8 cellular contexts compared by ENCODE assay signal in genomic region chr7:99141334-99141733, GRCh38. TPM values are rescaled to one million over a fixed set of nuclear protein-coding genes. Genes with fewer than 3 reads are reported as not detected.
DNase-seq lines count a peak whose midpoint lies in the region; ATAC-seq, FAIRE-seq and TF ChIP-seq lines count a peak whose summit lies in the region.

No MANE protein-coding gene starts in this region.

- no peak overlapping the region for H2AFZ ChIP-seq in endothelial cell of umbilical vein (ENCODE audit: low read depth, low read length)

- BruUV-seq in endothelial cell of umbilical vein (replicated peaks; lab: Mats Ljungman, UMichigan) = no TSS peak

- TF ChIP-seq CTCF in RWPE2 (IDR thresholded peaks at IDR 0.05; ENCODE audit: poor library complexity, severe bottlenecking) (no peak), endothelial cell of umbilical vein (IDR thresholded peaks at IDR 0.05; ENCODE audit: extremely low read depth in 1 of 2, insufficient read depth in 1 of 2, low read depth in 1 of 2, low read length in 2 of 2) (no peak), neutrophil (IDR thresholded peaks at IDR 0.05) (no peak)

- TF ChIP-seq POLR2A in endothelial cell of umbilical vein (IDR thresholded peaks at IDR 0.05; ENCODE audit: low read depth, low read length) = no peak

- H4K20me1 ChIP-seq in BLaER1 treated with 17β-estradiol and CSF1 and Interleukin-3, amounts not matched to agents 10 nM and 100 nM = peaks cover 44 to 67% (median 60%) of the 10 kb centered on the region in 11 experiments; a peak in 20 of 22 replicates
- H4K20me1 ChIP-seq in endothelial cell of umbilical vein (replicated peaks; ENCODE audit: control insufficient read depth, extremely low read depth, insufficient read depth, low read length) = peaks cover 22% of the 10 kb centered on the region

- peak overlapping the region in 5 of 11 experiments; percentile 12 to 69 (median 56); a peak in 8 of 22 replicates for H3K27ac ChIP-seq in BLaER1 treated with 17β-estradiol and CSF1 and Interleukin-3, amounts not matched to agents 10 nM and 100 nM
- peak overlapping the region; percentile 91 for H3K27ac ChIP-seq in RWPE2 (ENCODE audit: poor library complexity, severe bottlenecking)
- no peak overlapping the region for H3K27ac ChIP-seq in endothelial cell of umbilical vein (ENCODE audit: insufficient read depth, low read depth, low read length)
- H3K27ac ChIP-seq in neutrophil = peak overlapping the region; percentile 95

- dilution Hi-C loops in endothelial cell of umbilical vein (cut with MboI; ENCODE audit: extremely low pct_ligation_motif_present, low sequenced_read_pairs) = no loop called here

- ATAC-seq in RWPE2 (ENCODE audit: low read depth) (no peak), HG02623 (IDR thresholded peaks at IDR 0.05; ENCODE audit: unreplicated experiment) (no peak)

- FAIRE-seq in endothelial cell of umbilical vein (lab: Jason Lieb, UNC) = no peak

- peak overlapping the region in 5 of 11 experiments; percentile 2 to 35 (median 8); a peak in 6 of 22 replicates for H3K9ac ChIP-seq in BLaER1 treated with 17β-estradiol and CSF1 and Interleukin-3, amounts not matched to agents 10 nM and 100 nM
- peak overlapping the region; percentile 74 for H3K9ac ChIP-seq in endothelial cell of umbilical vein (replicated peaks; ENCODE audit: extremely low read depth, insufficient read depth, low read length)

- H3K4me1 ChIP-seq in BLaER1 treated with 17β-estradiol and CSF1 and Interleukin-3, amounts not matched to agents 10 nM and 100 nM = peaks cover 39 to 67% (median 57%) of the 10 kb centered on the region in 10 experiments
- H3K4me1 ChIP-seq in RWPE2 (ENCODE audit: insufficient read depth, poor library complexity, severe bottlenecking) (peaks cover 28% of the 10 kb centered on the region), endothelial cell of umbilical vein (ENCODE audit: control insufficient read depth, extremely low read depth, insufficient read depth, low read length) (peaks cover 25% of the 10 kb centered on the region), neutrophil (ENCODE audit: control insufficient read depth in 1 of 2, insufficient read depth in 1 of 2, low read depth in 1 of 2, low read length in 1 of 2) (peaks cover 24 to 33% of the 10 kb centered on the region in 2 experiments)

- no peaks in the 10 kb centered on the region for H3K9me1 ChIP-seq in endothelial cell of umbilical vein (replicated peaks; ENCODE audit: control insufficient read depth, extremely low read depth, insufficient read depth, low read length)

- no peak for DNase-seq in RWPE2 (ENCODE audit: low spot score)
- DNase-seq in endothelial cell of umbilical vein (ENCODE audit: low read depth, low spot score) = no peak
- DNase-seq in NCI-H524 treated with DMSO at 0.1 percent for 48 hours (lab: John Stamatoyannopoulos, UW) = no peak
- DNase-seq in NCI-H82 (lab: John Stamatoyannopoulos, UW) = no peak
- DNase-seq in SKM-1 treated with dmso at 0.1 percent for 144 hours (lab: John Stamatoyannopoulos, UW; ENCODE audit: unreplicated experiment) = no peak

- CTCF ChIA-PET in endothelial cell of umbilical vein (lab: Charles Lee) = no interaction called here

- POLR2A ChIA-PET in endothelial cell of umbilical vein (lab: Charles Lee) = interaction anchor here (0.6 kb wide), 1 partner anchor 19 kb away, joined by 5 read pairs; no protein-coding TSS in a partner anchor

- peak overlapping the region in 7 of 10 experiments; percentile 1 to 55 (median 18); a peak in 7 of 20 replicates for H3K4me3 ChIP-seq in BLaER1 treated with 17β-estradiol and CSF1 and Interleukin-3, amounts not matched to agents 10 nM and 100 nM
- H3K4me3 ChIP-seq in RWPE2 (ENCODE audit: severe bottlenecking) (peak overlapping the region; percentile 31), endothelial cell of umbilical vein (replicated peaks in 1 of 3; ENCODE audit: insufficient read depth in 1 of 3, low read depth in 1 of 3, low read length in 3 of 3) (peak overlapping the region in 2 of 3 experiments; percentile 80 to 83), neutrophil (ENCODE audit: low read depth in 1 of 2, low read length in 1 of 2) (no peak overlapping the region)

- peaks cover 0 to 21% (median 11%) of the 10 kb centered on the region in 11 experiments; a peak in 12 of 22 replicates for H3K36me3 ChIP-seq in BLaER1 treated with 17β-estradiol and CSF1 and Interleukin-3, amounts not matched to agents 10 nM and 100 nM
- H3K36me3 ChIP-seq in RWPE2 (ENCODE audit: low read depth) (no peaks in the 10 kb centered on the region), endothelial cell of umbilical vein (ENCODE audit: control insufficient read depth in 2 of 2, extremely low read depth in 1 of 2, insufficient read depth in 2 of 2, low read length in 2 of 2) (no peaks in the 10 kb centered on the region), neutrophil (no peaks in the 10 kb centered on the region)

- peaks cover 0 to 8% (median 0%) of the 10 kb centered on the region in 11 experiments; a peak in 3 of 22 replicates for H3K9me3 ChIP-seq in BLaER1 treated with 17β-estradiol and CSF1 and Interleukin-3, amounts not matched to agents 10 nM and 100 nM (replicated peaks in 1 of 11)
- H3K9me3 ChIP-seq in RWPE2 (ENCODE audit: severe bottlenecking) (no peaks in the 10 kb centered on the region), endothelial cell of umbilical vein (replicated peaks; ENCODE audit: control insufficient read depth, insufficient read depth, low read length) (no peaks in the 10 kb centered on the region), neutrophil (no peaks in the 10 kb centered on the region)

- H3K4me2 ChIP-seq in BLaER1 treated with 17β-estradiol and CSF1 and Interleukin-3, amounts not matched to agents 10 nM and 100 nM = peak overlapping the region; percentile 47 to 79 (median 66); a peak in 21 of 22 replicates
- peak overlapping the region; percentile 98 for H3K4me2 ChIP-seq in endothelial cell of umbilical vein (ENCODE audit: insufficient read depth, low read length)

- H3K27me3 ChIP-seq in BLaER1 treated with 17β-estradiol and CSF1 and Interleukin-3, amounts not matched to agents 10 nM and 100 nM = no peaks in the 10 kb centered on the region
- H3K27me3 ChIP-seq in RWPE2 (ENCODE audit: insufficient read depth, poor library complexity, severe bottlenecking) (no peaks in the 10 kb centered on the region), endothelial cell of umbilical vein (ENCODE audit: control insufficient read depth in 2 of 2, insufficient read depth in 2 of 2, low read length in 2 of 2) (no peaks in the 10 kb centered on the region), neutrophil (no peaks in the 10 kb centered on the region)

- intact Hi-C loops in endothelial cell of umbilical vein (cut with micrococcal nuclease) = loop anchor here (5.0 kb wide), 2 partner anchors 59 to 131 kb away; partner anchors contain the start of gene MYH16

- H3K79me2 ChIP-seq in endothelial cell of umbilical vein (ENCODE audit: control insufficient read depth, insufficient read depth, low read length) = peaks cover 57% of the 10 kb centered on the region

TF ChIP-seq in endothelial cell of umbilical vein, 7 proteins besides CTCF, POLR2A, EP300 and RAD21:
- no peak for TF ChIP-seq GATA2 (IDR thresholded peaks at IDR 0.05; ENCODE audit: insufficient read depth, insufficient read length, low read depth, low read length)
- TF ChIP-seq JUN (IDR thresholded peaks at IDR 0.05; ENCODE audit: borderline replicate concordance, insufficient read depth, insufficient read length, low read depth) = no peak
- TF ChIP-seq MYC (IDR thresholded peaks at IDR 0.05; ENCODE audit: low read depth, low read length) = no peak
- no peak for TF ChIP-seq FOS (IDR thresholded peaks at IDR 0.05; ENCODE audit: borderline replicate concordance, insufficient read depth, low read length)
- TF ChIP-seq POLR2AphosphoS5 (IDR thresholded peaks at IDR 0.05; ENCODE audit: insufficient read depth, low read depth, low read length) = no peak

RNA-seq across cellular contexts. Expression of gene SMURF1, which starts 2.6 kb away (rescaled TPM):
- 22.3 and 22.8 TPM in 2 replicates for total RNA-seq in endothelial cell of umbilical vein
- 9.6 and 11.5 TPM in 2 replicates for polyA plus RNA-seq in endothelial cell of umbilical vein
- 10.9 and 12.2 TPM in 2 replicates for polyA plus RNA-seq in endothelial cell of umbilical vein (2011; cell fraction: cytosol; rRNA removed)
- polyA plus RNA-seq in endothelial cell of umbilical vein (2011; cell fraction: nucleus; rRNA removed) = 40.7 and 46.5 TPM in 2 replicates
- polyA plus RNA-seq in endothelial cell of umbilical vein (2012) = 15.3 and 16.8 TPM in 2 replicates
- polyA minus RNA-seq in endothelial cell of umbilical vein = 16.2 and 18.4 TPM in 2 replicates
- polyA minus RNA-seq in endothelial cell of umbilical vein (2011; cell fraction: cytosol; rRNA and poly(A)+ RNA removed) = 6.3 TPM
- polyA minus RNA-seq in endothelial cell of umbilical vein (2011; cell fraction: nucleus; rRNA and poly(A)+ RNA removed) = 26.8 and 32.5 TPM in 2 replicates

Comparison
In these comparisons a context has a peak if more than half of its experiments do, and no peak if none do; other contexts are left out.
1. H3K4me3 ChIP-seq: peak in BLaER1 treated with 17β-estradiol and CSF1 and Interleukin-3, amounts not matched to agents 10 nM and 100 nM (7 of 10), RWPE2 (single experiment) and endothelial cell of umbilical vein (2 of 3); none in neutrophil (0 of 2).